In genomic region chr20:57075181-57075580, GRCh38 we compare ENCODE assay signal across 26 cellular contexts.
A peak's percentile ranks its signal among the peaks of the same experiment; 100 is the strongest.
DNase-seq lines count a peak whose midpoint lies in the region; ATAC-seq, FAIRE-seq and TF ChIP-seq lines count a peak whose summit lies in the region.
"Had no signal": no experiment of that assay in that cellular context is flagged by ENCODE, and none has a peak within 500 bp of the region (broad histone marks: within the 10 kb centered on the region; RNA-seq: fewer than 3 reads in every experiment).

No MANE protein-coding gene starts in this region.

- 28% methylated on average over 5 of the region's 5 CpGs for WGBS in A549 (ENCODE audit: missing lambda C conversion rate)
- WGBS in endodermal cell (ENCODE audit: insufficient coverage in 1 of 2, insufficient read length in 1 of 2), 2 experiments = 77 to 84% methylated on average over 4 to 5 of the region's 5 CpGs

- H3K9me3 ChIP-seq in A549 = peaks cover 31% of the 10 kb centered on the region
- H3K9me3 ChIP-seq in PC-9 (ENCODE audit: insufficient read depth, low read depth) = peaks cover 18% of the 10 kb centered on the region; the same call in 1 of the 2 replicates
- H3K9me3 ChIP-seq in endodermal cell (ENCODE audit: control insufficient read depth, low read length) = peaks cover 21% of the 10 kb centered on the region
- H3K9me3 ChIP-seq: BE2C had no signal

- DNase-seq in A549 (ENCODE audit: low read depth in 1 of 2, low spot score in 1 of 2) (no peak), HFFc6 (no peak), PC-9 (no peak), endothelial cell (ENCODE audit: low spot score) (no peak), amygdala (lab: John Stamatoyannopoulos, UW) (no peak), endodermal cell (no peak)
- DNase-seq in activated CD4-positive, alpha-beta T cell treated with anti-CD3 and anti-CD28 coated beads for 36 hours = no peak
- DNase-seq: ACHN; AML-193; BE2C; Calu3; CD4-positive, alpha-beta memory T cell; COR-L47; DMS153; DND-41; GDM1; GM23248; H7; HCEC 1CT had no signal

- no TSS peak for BruUV-seq in PC-9 (replicated peaks; lab: Mats Ljungman, UMichigan)

- peaks cover 20% of the 10 kb centered on the region for H3F3A ChIP-seq in PC-9 (ENCODE audit: insufficient read depth, low read depth)

- H3K27ac Mint-ChIP-seq in HFFc6 (0 out of 2 replicates have a peak overlapping the region, but pooled peaks have one; percentile 81), endothelial cell (ENCODE audit: unreplicated experiment) (no peak overlapping the region), endodermal cell (no peak overlapping the region)
- H3K27ac Mint-ChIP-seq in activated CD4-positive, alpha-beta T cell treated with anti-CD3 and anti-CD28 coated beads for 36 hours = no peak overlapping the region
- H3K27ac Mint-ChIP-seq: CD4-positive, alpha-beta memory T cell had no signal

- H3K4me1 ChIP-seq in A549 (peaks cover 6% of the 10 kb centered on the region), PC-9 (replicated peaks; ENCODE audit: insufficient read depth) (peaks cover 34% of the 10 kb centered on the region), endodermal cell (ENCODE audit: control insufficient read depth, insufficient read depth, low read length) (peaks cover 4% of the 10 kb centered on the region)
- H3K4me1 ChIP-seq: BE2C; BLaER1 treated with 17β-estradiol and CSF1 and Interleukin-3, amounts not matched to agents 10 nM and 100 nM had no signal

- H3K9me3 Mint-ChIP-seq in HFFc6 = peaks cover 29% of the 10 kb centered on the region
- H3K9me3 Mint-ChIP-seq in endothelial cell (ENCODE audit: unreplicated experiment) = no peaks in the 10 kb centered on the region
- peaks cover 11% of the 10 kb centered on the region for H3K9me3 Mint-ChIP-seq in activated CD4-positive, alpha-beta T cell treated with anti-CD3 and anti-CD28 coated beads for 36 hours (ENCODE audit: low read depth)
- H3K9me3 Mint-ChIP-seq in endodermal cell = peaks cover 24% of the 10 kb centered on the region

- ATAC-seq in A549 (peak in 1 of 2 experiments; percentile 26; a peak in 1 of 6 replicates), HG02642 (IDR thresholded peaks at IDR 0.05; ENCODE audit: poor library complexity, unreplicated experiment) (no peak)
- ATAC-seq in activated CD4-positive, alpha-beta T cell treated with anti-CD3 and anti-CD28 coated beads for 36 hours = no peak
- ATAC-seq: GM12878 had no signal

- H3K36me3 ChIP-seq in PC-9 (ENCODE audit: low read depth) = no peaks in the 10 kb centered on the region
- H3K36me3 ChIP-seq in endodermal cell (ENCODE audit: control insufficient read depth, insufficient read depth, low read length) = no peaks in the 10 kb centered on the region
- H3K36me3 ChIP-seq: BE2C; BLaER1 treated with 17β-estradiol and CSF1 and Interleukin-3, amounts not matched to agents 10 nM and 100 nM had no signal

- H3K36me3 Mint-ChIP-seq in HFFc6 (ENCODE audit: low read depth) (peaks cover 14% of the 10 kb centered on the region), endothelial cell (ENCODE audit: low read depth, unreplicated experiment) (no peaks in the 10 kb centered on the region), endodermal cell (ENCODE audit: low read depth) (no peaks in the 10 kb centered on the region)
- H3K36me3 Mint-ChIP-seq in activated CD4-positive, alpha-beta T cell treated with anti-CD3 and anti-CD28 coated beads for 36 hours (ENCODE audit: low read depth) = no peaks in the 10 kb centered on the region
- H3K36me3 Mint-ChIP-seq: CD4-positive, alpha-beta memory T cell had no signal

- no peak overlapping the region for H2AFZ ChIP-seq in PC-9

- no peaks in the 10 kb centered on the region for H3K79me2 ChIP-seq in PC-9 (ENCODE audit: low read depth)

- no peak for TF ChIP-seq RAD21 in A549 (conservative IDR thresholded peaks at IDR 0.05 in 1 of 2, IDR thresholded peaks at IDR 0.05 in 1 of 2)

- FAIRE-seq in A549 (lab: Jason Lieb, UNC) = no peak
- FAIRE-seq: A204.1, GM12878, GM19239, H1 had no signal

- TF ChIP-seq POLR2A in A549 (IDR thresholded peaks at IDR 0.05; ENCODE audit: low read length) = no peak

- no peaks in the 10 kb centered on the region for H4K20me1 ChIP-seq in PC-9 (ENCODE audit: insufficient read depth)
- H4K20me1 ChIP-seq: BLaER1 treated with 17β-estradiol and CSF1 and Interleukin-3, amounts not matched to agents 10 nM and 100 nM had no signal

- H3K4me1 Mint-ChIP-seq in HFFc6 (ENCODE audit: low read depth) (peaks cover 50% of the 10 kb centered on the region), endothelial cell (ENCODE audit: unreplicated experiment) (peaks cover 8% of the 10 kb centered on the region), endodermal cell (peaks cover 16% of the 10 kb centered on the region)
- H3K4me1 Mint-ChIP-seq in activated CD4-positive, alpha-beta T cell treated with anti-CD3 and anti-CD28 coated beads for 36 hours = peaks cover 2% of the 10 kb centered on the region

- CTCF ChIA-PET in A549 (lab: Yijun Ruan, JAX) = interaction anchor here (0.7 to 2.5 kb wide), 4 partner anchors 15 to 271 kb away, joined by 3 to 14 read pairs (median 4); no protein-coding TSS in a partner anchor
- CTCF ChIA-PET in PC-9 (lab: Charles Lee) = no interaction called here
- CTCF ChIA-PET in activated CD4-positive, alpha-beta T cell treated with anti-CD3 and anti-CD28 coated beads for 36 hours (lab: Charles Lee) = interaction anchor here (0.6 to 1.0 kb wide), 2 partner anchors 440 to 524 kb away, joined by 4 read pairs; no protein-coding TSS in a partner anchor

- no peak for TF ChIP-seq EP300 in A549 (IDR thresholded peaks at IDR 0.05)

- POLR2A ChIA-PET in A549 (lab: Yijun Ruan, JAX) (no interaction called here), PC-9 (lab: Charles Lee; ENCODE audit: unreplicated experiment) (no interaction called here)
- POLR2A ChIA-PET in activated CD4-positive, alpha-beta T cell treated with anti-CD3 and anti-CD28 coated beads for 36 hours (lab: Charles Lee) = no interaction called here

- no peak for TF ChIP-seq CTCF in A549 (IDR thresholded peaks at IDR 0.05)
- no peak for TF ChIP-seq CTCF in HFFc6 (IDR thresholded peaks at IDR 0.05)
- TF ChIP-seq CTCF in PC-9 (conservative IDR thresholded peaks at IDR 0.05) = no peak
- no peak for TF ChIP-seq CTCF in endothelial cell (IDR thresholded peaks at IDR 0.05; ENCODE audit: unreplicated experiment)
- TF ChIP-seq CTCF in endodermal cell (conservative IDR thresholded peaks at IDR 0.05) = no peak

- H3K27me3 Mint-ChIP-seq in HFFc6 (ENCODE audit: insufficient read depth) = peaks cover 8% of the 10 kb centered on the region
- peaks cover 4% of the 10 kb centered on the region for H3K27me3 Mint-ChIP-seq in endothelial cell (ENCODE audit: unreplicated experiment)
- H3K27me3 Mint-ChIP-seq in activated CD4-positive, alpha-beta T cell treated with anti-CD3 and anti-CD28 coated beads for 36 hours = peaks cover 23% of the 10 kb centered on the region
- peaks cover 49% of the 10 kb centered on the region for H3K27me3 Mint-ChIP-seq in endodermal cell (ENCODE audit: insufficient read depth)

- H3K27me3 ChIP-seq in PC-9 (ENCODE audit: insufficient read depth, low read depth) = no peaks in the 10 kb centered on the region
- H3K27me3 ChIP-seq in endodermal cell (ENCODE audit: control insufficient read depth, insufficient read depth, low read length, poor library complexity, severe bottlenecking) = peaks cover 38% of the 10 kb centered on the region

- 0 out of 3 replicates have a peak overlapping the region, but pooled peaks have one; percentile 10 for H3K4me2 ChIP-seq in A549
- H3K4me2 ChIP-seq in PC-9 = no peak overlapping the region
- H3K4me2 ChIP-seq: BLaER1 treated with 17β-estradiol and CSF1 and Interleukin-3, amounts not matched to agents 10 nM and 100 nM had no signal

- H3K9ac ChIP-seq in endodermal cell (ENCODE audit: extremely low read depth, low read length, poor library complexity, severe bottlenecking) = no peak overlapping the region
- H3K9ac ChIP-seq: BLaER1 treated with 17β-estradiol and CSF1 and Interleukin-3, amounts not matched to agents 10 nM and 100 nM had no signal

- intact Hi-C loops in PC-9 (cut with micrococcal nuclease; ENCODE audit: unreplicated experiment) = no loop called here
- intact Hi-C loops in activated CD4-positive, alpha-beta T cell treated with anti-CD3 and anti-CD28 coated beads for 36 hours (cut with DNase I, micrococcal nuclease) = no loop called here

- no peak overlapping the region for H3K4me3 ChIP-seq in A549
- no peak overlapping the region for H3K4me3 ChIP-seq in PC-9
- H3K4me3 ChIP-seq in endodermal cell (ENCODE audit: low read length) = no peak overlapping the region
- H3K4me3 ChIP-seq: BLaER1 treated with 17β-estradiol and CSF1 and Interleukin-3, amounts not matched to agents 10 nM and 100 nM; GM12878; GM23248 had no signal

- H3K4me3 Mint-ChIP-seq in HFFc6 (no peak overlapping the region), endothelial cell (ENCODE audit: unreplicated experiment) (peak overlapping the region; percentile 7), endodermal cell (no peak overlapping the region)
- H3K4me3 Mint-ChIP-seq in activated CD4-positive, alpha-beta T cell treated with anti-CD3 and anti-CD28 coated beads for 36 hours = no peak overlapping the region
- H3K4me3 Mint-ChIP-seq: CD4-positive, alpha-beta memory T cell had no signal

- H3K27ac ChIP-seq in A549 = no peak overlapping the region
- H3K27ac ChIP-seq in PC-9 = peak overlapping the region; percentile 70; the same call in 1 of the 2 replicates
- H3K27ac ChIP-seq in endodermal cell (ENCODE audit: low read depth, low read length) = no peak overlapping the region
- H3K27ac ChIP-seq: 22Rv1; BLaER1 treated with 17β-estradiol and CSF1 and Interleukin-3, amounts not matched to agents 10 nM and 100 nM had no signal

- no peaks in the 10 kb centered on the region for H3K9me2 ChIP-seq in PC-9 (ENCODE audit: insufficient read depth)

TF ChIP-seq in A549, 52 proteins besides CTCF, POLR2A, EP300 and RAD21 (continues in another document):
- no peak for TF ChIP-seq EHF (CRISPR knock-in tag; IDR thresholded peaks at IDR 0.05)
- TF ChIP-seq HOXB13 (CRISPR knock-in tag; IDR thresholded peaks at IDR 0.05; ENCODE audit: low read depth) = no peak
- no peak for TF ChIP-seq TP53 (CRISPR knock-in tag; IDR thresholded peaks at IDR 0.05)
- TF ChIP-seq ELK1 (IDR thresholded peaks at IDR 0.05; ENCODE audit: low read depth, low read length) = no peak
- TF ChIP-seq POLR2AphosphoS2 (conservative IDR thresholded peaks at IDR 0.05; ENCODE audit: low read length) = no peak
- no peak for TF ChIP-seq ZSCAN20 (CRISPR knock-in tag; IDR thresholded peaks at IDR 0.05)
